21 cellular contexts compared by ENCODE assay signal in the genomic region with DNA sequence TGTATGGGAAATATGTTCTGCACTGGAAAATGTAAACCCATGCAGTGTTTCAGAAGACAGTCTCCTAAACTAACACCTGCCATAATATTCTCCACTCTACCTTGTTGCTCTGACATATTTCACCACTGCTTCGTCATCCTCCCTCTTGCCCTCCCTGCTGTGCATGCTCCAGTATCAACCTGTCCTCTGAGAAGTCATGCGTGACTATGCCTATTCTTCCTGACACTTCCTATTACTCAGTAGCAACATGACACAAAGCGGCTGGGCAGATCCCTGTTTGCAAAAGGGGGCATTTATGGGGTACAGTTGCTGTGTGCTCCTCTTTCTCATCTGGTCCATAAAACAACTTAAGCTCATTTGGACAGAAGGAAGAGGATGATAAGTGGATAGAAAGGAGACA.
"Had no signal": no experiment of that assay in that cellular context is flagged by ENCODE, and none has a peak within 500 bp of the region (broad histone marks: within the 10 kb centered on the region; RNA-seq: fewer than 3 reads in every experiment).

No MANE protein-coding gene starts in this region.

- H3K9me3 ChIP-seq: colonic mucosa, transverse colon had no signal

- H3K4me3 ChIP-seq: colonic mucosa, lung, skin epidermis, transverse colon had no signal

- H3K4me1 ChIP-seq: colonic mucosa, transverse colon had no signal

- H3K36me3 ChIP-seq: colonic mucosa, transverse colon had no signal

- ATAC-seq: activated CD8-positive, alpha-beta memory T cell treated with anti-CD3 and anti-CD28 coated beads, Interleukin-2, amount 10 ng/mL, durations not matched to agents 7 days and 5 days; left cardiac atrium; right cardiac atrium; stimulated activated naive CD8-positive, alpha-beta T cell treated with anti-CD3 and anti-CD28 coated beads, Interleukin-15, Interleukin-2, amounts not matched to agents 100 U/mL and 50 U/mL, for 24 hours; T-cell had no signal

- H3K27ac ChIP-seq: colonic mucosa, transverse colon, VCaP had no signal

- H3K27me3 ChIP-seq: colonic mucosa, transverse colon had no signal

- DNase-seq: activated CD4-positive, alpha-beta memory T cell treated with anti-CD3 and anti-CD28 coated beads for 36 hours; activated CD8-positive, alpha-beta memory T cell treated with anti-CD3 and anti-CD28 coated beads, Interleukin-2, amount 10 ng/mL, durations not matched to agents 7 days and 5 days; activated effector memory CD4-positive, alpha-beta T cell treated with Interleukin-2 at 50 U/mL for 16 hours; activated naive CD4-positive, alpha-beta T cell treated with anti-CD3 and anti-CD28 coated beads, Interleukin-2, amount 50 U/mL, for 16 hours; activated T-cell treated with anti-CD3 and anti-CD28 coated beads, Interleukin-2, amount 50 U/mL, for 24 hours; colonic mucosa; foreskin fibroblast; left cardiac atrium; naive B cell; posterior cingulate gyrus; right cardiac atrium; stimulated activated CD4-positive, alpha-beta T cell treated with anti-CD3 and anti-CD28 coated beads, Interleukin-15, amount 100 ng/mL, for 24 hours; stimulated activated CD4-positive, alpha-beta T cell treated with anti-CD3 and anti-CD28 coated beads, Interleukin-4, amount 100 ng/mL, for 4 hours; stimulated activated CD8-positive, alpha-beta memory T cell treated with anti-CD3 and anti-CD28 coated beads, Interleukin-4, amount 100 ng/mL, for 48 hours; stimulated activated naive CD8-positive, alpha-beta T cell treated with anti-CD3 and anti-CD28 coated beads, Interleukin-15, Interleukin-2, amounts not matched to agents 100 U/mL and 50 U/mL, for 24 hours; T-cell; T1000; transverse colon had no signal
